Comparison of ENCODE assay signal across 2 cellular contexts in genomic region chr19:842802-843179, GRCh38.
TF ChIP-seq lines count a peak whose summit lies in the region.

No MANE protein-coding gene starts in this region.

TF ChIP-seq in WTC11, 78 proteins besides CTCF, POLR2A, EP300 and RAD21:
- TF ChIP-seq ZNF121 (CRISPR knock-in tag; IDR thresholded peaks at IDR 0.05) = peak; percentile 50; the same call in 1 of the 2 replicates
TF ChIP-seq in WTC11: peak in this region for 1; not testable (repeated sequence) for 77.

TF ChIP-seq in HepG2, 621 proteins besides CTCF, POLR2A, EP300 and RAD21:
- TF ChIP-seq, protein P1, sequence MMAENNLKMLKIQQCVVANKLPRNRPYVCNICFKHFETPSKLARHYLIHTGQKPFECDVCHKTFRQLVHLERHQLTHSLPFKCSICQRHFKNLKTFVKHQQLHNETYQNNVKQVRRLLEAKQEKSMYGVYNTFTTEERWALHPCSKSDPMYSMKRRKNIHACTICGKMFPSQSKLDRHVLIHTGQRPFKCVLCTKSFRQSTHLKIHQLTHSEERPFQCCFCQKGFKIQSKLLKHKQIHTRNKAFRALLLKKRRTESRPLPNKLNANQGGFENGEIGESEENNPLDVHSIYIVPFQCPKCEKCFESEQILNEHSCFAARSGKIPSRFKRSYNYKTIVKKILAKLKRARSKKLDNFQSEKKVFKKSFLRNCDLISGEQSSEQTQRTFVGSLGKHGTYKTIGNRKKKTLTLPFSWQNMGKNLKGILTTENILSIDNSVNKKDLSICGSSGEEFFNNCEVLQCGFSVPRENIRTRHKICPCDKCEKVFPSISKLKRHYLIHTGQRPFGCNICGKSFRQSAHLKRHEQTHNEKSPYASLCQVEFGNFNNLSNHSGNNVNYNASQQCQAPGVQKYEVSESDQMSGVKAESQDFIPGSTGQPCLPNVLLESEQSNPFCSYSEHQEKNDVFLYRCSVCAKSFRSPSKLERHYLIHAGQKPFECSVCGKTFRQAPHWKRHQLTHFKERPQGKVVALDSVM (CRISPR knock-in tag; IDR thresholded peaks at IDR 0.05) = peak; percentile 50
